2 cellular contexts compared by ENCODE assay signal in genomic region chr4:6472387-6473263, GRCh38.
TF ChIP-seq lines count a peak whose summit lies in the region.

TSS of gene PPP2R2C (minus strand) at chr4:6472614. CDS start at chr4:6472229, 385 bp downstream.

TF ChIP-seq in H1, 55 proteins besides CTCF, POLR2A, EP300 and RAD21:
- TF ChIP-seq USF2 (IDR thresholded peaks at IDR 0.05; ENCODE audit: low read length) (no peak), JUND (IDR thresholded peaks at IDR 0.05; ENCODE audit: low read length) (no peak), EGR1 (IDR thresholded peaks at IDR 0.05; ENCODE audit: borderline replicate concordance, low read depth, low read length) (peak; percentile 51; the same call in 1 of the 2 replicates), BRCA1 (IDR thresholded peaks at IDR 0.05; ENCODE audit: low read depth, low read length) (no peak), SRF (IDR thresholded peaks at IDR 0.05; ENCODE audit: low read depth, low read length) (no peak), SUZ12 (IDR thresholded peaks at IDR 0.05; ENCODE audit: low read length) (peak; percentile 53; the same call in 1 of the 2 replicates), ZNF274 (IDR thresholded peaks at IDR 0.05; ENCODE audit: borderline replicate concordance, extremely low read depth, low read length) (no peak), TAF7 (optimal IDR thresholded peaks at IDR 0.05; ENCODE audit: borderline replicate concordance, low read depth, low read length) (no peak), EZH2 (IDR thresholded peaks at IDR 0.05; ENCODE audit: low read depth, low read length, severe bottlenecking) (peak; percentile 47), BACH1 (IDR thresholded peaks at IDR 0.05; ENCODE audit: low read length) (no peak), KDM4A (IDR thresholded peaks at IDR 0.05; ENCODE audit: low read depth, low read length, severe bottlenecking) (peak; percentile 46), CEBPB (IDR thresholded peaks at IDR 0.05; ENCODE audit: low read depth, low read length) (no peak), POU5F1 (IDR thresholded peaks at IDR 0.05; ENCODE audit: low read depth, low read length) (no peak)
TF ChIP-seq in H1: peak in this region for 4.

TF ChIP-seq in neural cell, 6 proteins besides CTCF, POLR2A, EP300 and RAD21 (continued from another document):
- no peak for TF ChIP-seq REST (IDR thresholded peaks at IDR 0.05; ENCODE audit: borderline replicate concordance)
